Comparison of ENCODE assay signal across 7 cellular contexts in the genomic region with DNA sequence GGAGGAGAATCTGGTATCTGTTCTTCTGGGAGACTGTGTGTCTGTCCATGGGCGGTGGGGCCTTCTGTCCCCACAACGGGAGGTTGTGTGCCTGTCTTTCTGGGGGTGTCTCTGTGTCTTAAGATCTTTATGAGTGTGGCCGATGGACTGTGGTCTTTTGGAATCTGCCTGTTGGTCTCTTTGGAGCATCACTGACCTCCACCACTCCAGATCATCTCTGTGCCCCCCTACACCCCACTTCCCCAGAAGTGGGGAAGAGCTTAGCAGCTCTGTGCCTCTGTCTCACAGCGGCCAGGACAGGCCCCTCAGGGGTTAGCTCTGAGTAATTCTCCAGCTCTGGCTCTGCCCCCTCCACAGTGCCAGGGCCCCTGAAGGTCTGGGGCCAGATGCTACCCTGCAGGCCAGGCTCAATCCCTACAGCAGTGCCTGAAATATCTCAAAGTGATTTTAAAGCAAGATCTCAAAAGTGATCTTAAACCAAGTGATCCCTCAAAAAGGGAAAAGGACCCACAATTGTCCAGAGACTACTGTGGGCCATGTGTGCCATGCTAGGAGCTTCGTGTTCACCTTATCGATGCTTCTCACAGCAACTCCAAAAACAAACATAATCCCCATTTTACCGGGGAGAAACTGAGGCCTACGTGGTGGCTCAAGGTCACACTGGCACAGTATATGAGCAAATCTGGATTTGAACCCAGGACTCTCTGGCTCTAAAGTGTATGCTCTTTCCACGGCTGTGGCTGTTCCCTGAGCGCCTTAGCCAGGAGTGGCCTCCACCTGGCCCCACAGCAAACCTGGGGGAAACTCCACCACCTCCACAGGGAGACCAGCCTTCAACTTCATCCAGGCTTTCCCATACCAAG. TPM values are rescaled to one million over a fixed set of nuclear protein-coding genes. Genes with fewer than 3 reads are reported as not detected.
DNase-seq lines count a peak whose midpoint lies in the region; ATAC-seq lines count a peak whose summit lies in the region.

No MANE protein-coding gene starts in this region.

- H3K9me3 Mint-ChIP-seq in activated T-helper 2 cell treated with anti-CD3 and anti-CD28 coated beads, Interferon-gamma antibody, Interleukin-2, Interleukin-4, amounts not matched to agents 10 μg/mL and 5 μg/mL and 100 μg/mL, durations not matched to agents 14 hours and 24 hours and 36 hours: no peaks in the 10 kb centered on the region

- intact Hi-C loops in activated T-helper 2 cell treated with anti-CD3 and anti-CD28 coated beads, Interferon-gamma antibody, Interleukin-2, Interleukin-4, amounts not matched to agents 10 μg/mL and 5 μg/mL and 100 μg/mL, durations not matched to agents 14 hours and 24 hours and 36 hours (cut with micrococcal nuclease): no loop called here

- H3K4me3 Mint-ChIP-seq in activated T-helper 2 cell treated with anti-CD3 and anti-CD28 coated beads, Interferon-gamma antibody, Interleukin-2, Interleukin-4, amounts not matched to agents 10 μg/mL and 5 μg/mL and 100 μg/mL, durations not matched to agents 14 hours and 24 hours and 36 hours (ENCODE audit: low read depth): peak overlapping the region; percentile 67

- H3K4me3 ChIP-seq in HUES6 (ENCODE audit: low read depth, low read length) (peak overlapping the region; percentile 53), iPS-11a (ENCODE audit: low read depth, low read length) (peak overlapping the region; percentile 28), stomach smooth muscle (ENCODE audit: low read length in 2 of 2) (peak overlapping the region; percentile 51 to 72)

- no peak for DNase-seq in activated T-helper 2 cell treated with anti-CD3 and anti-CD28 coated beads, Interferon-gamma antibody, Interleukin-2, Interleukin-4, amounts not matched to agents 10 μg/mL and 5 μg/mL and 100 μg/mL, durations not matched to agents 14 hours and 24 hours and 36 hours (ENCODE audit: low spot score)
- no peak for DNase-seq in AML-193 (lab: John Stamatoyannopoulos, UW)
- DNase-seq in superior temporal gyrus (ENCODE audit: extremely low spot score): no peak

- H3K27me3 Mint-ChIP-seq in activated T-helper 2 cell treated with anti-CD3 and anti-CD28 coated beads, Interferon-gamma antibody, Interleukin-2, Interleukin-4, amounts not matched to agents 10 μg/mL and 5 μg/mL and 100 μg/mL, durations not matched to agents 14 hours and 24 hours and 36 hours (ENCODE audit: low read depth): peaks cover 7% of the 10 kb centered on the region

- H3K36me3 ChIP-seq in HUES6 (ENCODE audit: control insufficient read depth, insufficient read depth, low read length) (no peaks in the 10 kb centered on the region), stomach smooth muscle (ENCODE audit: control insufficient read depth in 2 of 2, insufficient read depth in 2 of 2, low read length in 2 of 2) (no peaks in the 10 kb centered on the region)

- H3K27ac ChIP-seq in HUES6 (ENCODE audit: low read depth, low read length) (no peak overlapping the region), stomach smooth muscle (ENCODE audit: low read length) (peak overlapping the region; percentile 11)

- H3K4me1 ChIP-seq in HUES6 (ENCODE audit: control insufficient read depth, insufficient read depth, low read length) (peaks cover 34% of the 10 kb centered on the region), stomach smooth muscle (ENCODE audit: control insufficient read depth, insufficient read depth, low read length) (peaks cover 32% of the 10 kb centered on the region)

- H3K27me3 ChIP-seq in HUES6 (ENCODE audit: control insufficient read depth, insufficient read depth, low read length) (peaks cover 26% of the 10 kb centered on the region), stomach smooth muscle (ENCODE audit: control insufficient read depth in 1 of 2, insufficient read depth in 2 of 2, low read length in 2 of 2) (no peaks in the 10 kb centered on the region)

- no peaks in the 10 kb centered on the region for H3K36me3 Mint-ChIP-seq in activated T-helper 2 cell treated with anti-CD3 and anti-CD28 coated beads, Interferon-gamma antibody, Interleukin-2, Interleukin-4, amounts not matched to agents 10 μg/mL and 5 μg/mL and 100 μg/mL, durations not matched to agents 14 hours and 24 hours and 36 hours (ENCODE audit: low read depth)

- peak overlapping the region; percentile 67 for H3K27ac Mint-ChIP-seq in activated T-helper 2 cell treated with anti-CD3 and anti-CD28 coated beads, Interferon-gamma antibody, Interleukin-2, Interleukin-4, amounts not matched to agents 10 μg/mL and 5 μg/mL and 100 μg/mL, durations not matched to agents 14 hours and 24 hours and 36 hours

- H3K9me3 ChIP-seq in HUES6 (ENCODE audit: control insufficient read depth, insufficient read depth, low read depth, low read length): no peaks in the 10 kb centered on the region
- H3K9me3 ChIP-seq in stomach smooth muscle (ENCODE audit: control insufficient read depth in 2 of 2, low read length in 2 of 2): no peaks in the 10 kb centered on the region

- ATAC-seq in HG02763 (IDR thresholded peaks at IDR 0.05; ENCODE audit: unreplicated experiment): no peak

- H3K9ac ChIP-seq in HUES6 (ENCODE audit: low read length): peak overlapping the region; percentile 34
- peak overlapping the region; percentile 39 to 64 for H3K9ac ChIP-seq in stomach smooth muscle (ENCODE audit: low read length in 2 of 2)

- H3K4me1 Mint-ChIP-seq in activated T-helper 2 cell treated with anti-CD3 and anti-CD28 coated beads, Interferon-gamma antibody, Interleukin-2, Interleukin-4, amounts not matched to agents 10 μg/mL and 5 μg/mL and 100 μg/mL, durations not matched to agents 14 hours and 24 hours and 36 hours (ENCODE audit: low read depth): peaks cover 15% of the 10 kb centered on the region

RNA-seq across cellular contexts. Expression of a gene that starts 26.0 kb away (rescaled TPM):
- total RNA-seq in activated T-helper 2 cell treated with anti-CD3 and anti-CD28 coated beads, Interferon-gamma antibody, Interleukin-2, Interleukin-4, amounts not matched to agents 10 μg/mL and 5 μg/mL and 100 μg/mL, durations not matched to agents 14 hours and 24 hours and 36 hours: not detected in 2 replicates

RNA-seq across cellular contexts. Expression of a gene that starts 30.1 kb away (rescaled TPM):
- 0.18 and 0.25 TPM in 2 replicates for total RNA-seq in activated T-helper 2 cell treated with anti-CD3 and anti-CD28 coated beads, Interferon-gamma antibody, Interleukin-2, Interleukin-4, amounts not matched to agents 10 μg/mL and 5 μg/mL and 100 μg/mL, durations not matched to agents 14 hours and 24 hours and 36 hours

RNA-seq across cellular contexts. Expression of a gene that starts 40.7 kb away (rescaled TPM):
- not detected in 2 replicates for total RNA-seq in activated T-helper 2 cell treated with anti-CD3 and anti-CD28 coated beads, Interferon-gamma antibody, Interleukin-2, Interleukin-4, amounts not matched to agents 10 μg/mL and 5 μg/mL and 100 μg/mL, durations not matched to agents 14 hours and 24 hours and 36 hours
